9 cellular contexts compared by ENCODE assay signal in the genomic region with DNA sequence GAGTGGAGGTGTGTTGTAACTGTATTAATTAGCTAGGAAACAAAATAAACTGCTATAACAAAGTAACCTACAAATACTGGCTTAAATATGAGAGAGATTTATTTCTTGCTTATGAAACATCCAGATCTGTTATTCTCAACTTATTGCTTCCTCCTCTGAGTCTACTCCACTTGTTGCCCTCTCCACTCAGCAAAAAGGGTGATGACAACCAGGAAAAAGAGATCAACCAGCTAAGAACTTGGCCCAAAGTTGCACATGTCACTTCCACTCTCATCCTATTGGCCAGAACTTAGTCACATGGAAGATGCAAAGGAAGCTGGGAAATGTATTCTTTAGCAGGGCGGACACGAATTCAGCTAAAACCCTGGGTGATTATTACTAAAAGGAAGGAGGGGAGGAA. TPM values are rescaled to one million over a fixed set of nuclear protein-coding genes. Genes with fewer than 3 reads are reported as not detected.
A peak's percentile ranks its signal among the peaks of the same experiment; 100 is the strongest.
DNase-seq lines count a peak whose midpoint lies in the region; ATAC-seq and TF ChIP-seq lines count a peak whose summit lies in the region.
"Had no signal": no experiment of that assay in that cellular context is flagged by ENCODE, and none has a peak within 500 bp of the region (broad histone marks: within the 10 kb centered on the region; RNA-seq: fewer than 3 reads in every experiment).

No MANE protein-coding gene starts in this region.

- no peaks in the 10 kb centered on the region for H4K20me1 ChIP-seq in SK-N-SH (ENCODE audit: insufficient read depth)

- H3K27ac ChIP-seq in SK-N-SH (ENCODE audit: low read depth in 2 of 2, low read length in 1 of 2) (no peak overlapping the region), heart left ventricle (peak overlapping the region in 1 of 12 donors; percentile 68), upper lobe of right lung (no peak overlapping the region), esophagus squamous epithelium (peak overlapping the region in 1 of 4 donors; percentile 18)

- no peak for TF ChIP-seq EP300 in SK-N-SH (IDR thresholded peaks at IDR 0.05; ENCODE audit: borderline replicate concordance in 1 of 2, low read depth in 1 of 2, low read length in 1 of 2)

- H3K4me2 ChIP-seq in SK-N-SH = no peak overlapping the region

- H3K4me1 ChIP-seq in SK-N-SH (ENCODE audit: control insufficient read depth in 1 of 2, insufficient read depth in 2 of 2, low read depth in 1 of 2, low read length in 1 of 2) (peaks cover 0 to 2% of the 10 kb centered on the region in 2 experiments; a peak in 1 of 4 replicates), heart left ventricle (peaks cover 0 to 15% (median 0%) of the 10 kb centered on the region in 12 donors), upper lobe of right lung (peaks cover 5% of the 10 kb centered on the region), esophagus squamous epithelium (peaks cover 0 to 13% (median 6%) of the 10 kb centered on the region in 3 donors)

- no peak for TF ChIP-seq RAD21 in SK-N-SH (IDR thresholded peaks at IDR 0.05; ENCODE audit: low read length)

- 36% methylated on average over 2 of the region's 2 CpGs for WGBS in SK-N-SH (ENCODE audit: low lambda C conversion rate)
- 32 to 50% (median 48%) methylated on average over 2 of the region's 2 CpGs for WGBS in heart left ventricle, 4 donors
- WGBS in esophagus squamous epithelium, 2 donors = 49% methylated on average over 2 of the region's 2 CpGs

- TF ChIP-seq POLR2A in heart left ventricle (IDR thresholded peaks at IDR 0.05) (no peak), esophagus squamous epithelium (IDR thresholded peaks at IDR 0.05) (no peak)

- no peaks in the 10 kb centered on the region for H3K9me2 ChIP-seq in SK-N-SH

- H3K9me3 ChIP-seq in SK-N-SH = no peaks in the 10 kb centered on the region
- peaks cover 0 to 3% (median 0%) of the 10 kb centered on the region in 12 donors for H3K9me3 ChIP-seq in heart left ventricle
- H3K9me3 ChIP-seq in upper lobe of right lung = no peaks in the 10 kb centered on the region
- H3K9me3 ChIP-seq in esophagus squamous epithelium = no peaks in the 10 kb centered on the region

- peaks cover 4% of the 10 kb centered on the region for H3F3A ChIP-seq in SK-N-SH (replicated peaks; ENCODE audit: insufficient read depth)

- no peaks in the 10 kb centered on the region for H3K36me3 ChIP-seq in SK-N-SH (replicated peaks in 1 of 2; ENCODE audit: control insufficient read depth in 1 of 2, insufficient read depth in 2 of 2, low read length in 1 of 2)
- H3K36me3 ChIP-seq in heart left ventricle = no peaks in the 10 kb centered on the region
- no peaks in the 10 kb centered on the region for H3K36me3 ChIP-seq in upper lobe of right lung
- H3K36me3 ChIP-seq in esophagus squamous epithelium = no peaks in the 10 kb centered on the region

- ATAC-seq in Right ventricle myocardium superior (ENCODE audit: poor library complexity) (peak; percentile 64), heart left ventricle (peak in 3 of 4 donors; percentile 52 to 67 (median 56)), upper lobe of right lung (peak; percentile 50), GM18867 (IDR thresholded peaks at IDR 0.05; ENCODE audit: unreplicated experiment) (no peak)

- H2AFZ ChIP-seq in SK-N-SH (ENCODE audit: low read depth) = peak overlapping the region; percentile 54

- TF ChIP-seq CTCF in SK-N-SH (IDR thresholded peaks at IDR 0.05) = no peak
- no peak for TF ChIP-seq CTCF in heart left ventricle (IDR thresholded peaks at IDR 0.05)
- no peak for TF ChIP-seq CTCF in upper lobe of right lung (IDR thresholded peaks at IDR 0.05)
- TF ChIP-seq CTCF in esophagus squamous epithelium (IDR thresholded peaks at IDR 0.05) = no peak

- no peak for DNase-seq in Right ventricle myocardium superior
- DNase-seq in cardiac septum (ENCODE audit: low spot score) = no peak
- no peak for DNase-seq in SK-N-SH
- DNase-seq in heart left ventricle = no peak
- no peak for DNase-seq in upper lobe of right lung
- no peak for DNase-seq in kidney glomerular epithelial cell (lab: John Stamatoyannopoulos, UW)
- DNase-seq in esophagus squamous epithelium (lab: John Stamatoyannopoulos, UW) = no peak
- DNase-seq: activated gamma-delta T cell treated with Interleukin-2 at 50 U/mL for 16 hours had no signal

- CTCF ChIA-PET in SK-N-SH (lab: Yijun Ruan, JAX) = interaction anchor here (0.8 to 2.6 kb wide), 4 partner anchors 9 to 16 kb away, joined by 3 to 6 read pairs (median 4); no protein-coding TSS in a partner anchor

- POLR2A ChIA-PET in SK-N-SH (lab: Yijun Ruan, JAX) = no interaction called here

- no peak overlapping the region for H3K9ac ChIP-seq in SK-N-SH

- H3K27me3 ChIP-seq in SK-N-SH (ENCODE audit: insufficient read depth) (no peaks in the 10 kb centered on the region), heart left ventricle (peaks cover 0 to 2% (median 0%) of the 10 kb centered on the region in 9 donors), upper lobe of right lung (no peaks in the 10 kb centered on the region), esophagus squamous epithelium (peaks cover 0 to under 1% (median 0%) of the 10 kb centered on the region in 4 donors)

- no peak overlapping the region for H3K4me3 ChIP-seq in SK-N-SH (ENCODE audit: low read depth in 2 of 2, low read length in 1 of 2)
- no peak overlapping the region for H3K4me3 ChIP-seq in heart left ventricle
- H3K4me3 ChIP-seq in upper lobe of right lung = no peak overlapping the region
- no peak overlapping the region for H3K4me3 ChIP-seq in esophagus squamous epithelium

- no peaks in the 10 kb centered on the region for H3K79me2 ChIP-seq in SK-N-SH (ENCODE audit: insufficient read depth)

- intact Hi-C loops in Right ventricle myocardium superior (cut with DNase I) = no loop called here
- intact Hi-C loops in cardiac septum (cut with DNase I) = no loop called here
- intact Hi-C loops in heart left ventricle (cut with DNase I) = no loop called here
- intact Hi-C loops in upper lobe of right lung (cut with DNase I) = no loop called here
- intact Hi-C loops in esophagus squamous epithelium (cut with DNase I) = no loop called here

TF ChIP-seq in SK-N-SH, 30 proteins besides CTCF, POLR2A, EP300 and RAD21 (continues in another document):
- 0 out of 2 replicates have a peak, but pooled peaks have one; percentile 31 for TF ChIP-seq ELF1 (IDR thresholded peaks at IDR 0.05)
- TF ChIP-seq, protein P1, sequence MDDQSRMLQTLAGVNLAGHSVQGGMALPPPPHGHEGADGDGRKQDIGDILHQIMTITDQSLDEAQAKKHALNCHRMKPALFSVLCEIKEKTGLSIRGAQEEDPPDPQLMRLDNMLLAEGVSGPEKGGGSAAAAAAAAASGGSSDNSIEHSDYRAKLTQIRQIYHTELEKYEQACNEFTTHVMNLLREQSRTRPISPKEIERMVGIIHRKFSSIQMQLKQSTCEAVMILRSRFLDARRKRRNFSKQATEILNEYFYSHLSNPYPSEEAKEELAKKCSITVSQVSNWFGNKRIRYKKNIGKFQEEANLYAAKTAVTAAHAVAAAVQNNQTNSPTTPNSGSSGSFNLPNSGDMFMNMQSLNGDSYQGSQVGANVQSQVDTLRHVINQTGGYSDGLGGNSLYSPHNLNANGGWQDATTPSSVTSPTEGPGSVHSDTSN (IDR thresholded peaks at IDR 0.05) = no peak
- TF ChIP-seq, protein P2, sequence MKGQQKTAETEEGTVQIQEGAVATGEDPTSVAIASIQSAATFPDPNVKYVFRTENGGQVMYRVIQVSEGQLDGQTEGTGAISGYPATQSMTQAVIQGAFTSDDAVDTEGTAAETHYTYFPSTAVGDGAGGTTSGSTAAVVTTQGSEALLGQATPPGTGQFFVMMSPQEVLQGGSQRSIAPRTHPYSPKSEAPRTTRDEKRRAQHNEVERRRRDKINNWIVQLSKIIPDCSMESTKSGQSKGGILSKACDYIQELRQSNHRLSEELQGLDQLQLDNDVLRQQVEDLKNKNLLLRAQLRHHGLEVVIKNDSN (IDR thresholded peaks at IDR 0.05; ENCODE audit: borderline replicate concordance, low read depth) = peak; percentile 90

RNA-seq across cellular contexts. Expression of gene TP53RK, which starts 5.2 kb away (rescaled TPM):
- total RNA-seq in Right ventricle myocardium superior (5.0 TPM), cardiac septum (6.4 TPM), heart left ventricle (10 to 100 TPM in 1 of 9 donors, 1 to 10 TPM in 8; 5.1 to 10.8 (median 7.9) TPM), upper lobe of right lung (13.3 TPM), esophagus squamous epithelium (10 to 100 TPM; 14.3 to 20.2 (median 17.1) TPM)
- polyA plus RNA-seq in SK-N-SH (2012; rRNA removed) (5.4 and 5.5 TPM in 2 replicates), heart left ventricle (1 to 10 TPM; 5.0 to 9.9 TPM)
- polyA plus RNA-seq in SK-N-SH (2012; cell fraction: cytosol; rRNA removed) = 5.6 and 6.5 TPM in 2 replicates
- 3.5 TPM in 2 replicates for polyA plus RNA-seq in SK-N-SH (2012; cell fraction: nucleus; rRNA removed)

RNA-seq across cellular contexts. Expression of gene SLC2A10, which starts 15.0 kb away (rescaled TPM):
- total RNA-seq in Right ventricle myocardium superior (2.6 TPM), cardiac septum (2.7 TPM), heart left ventricle (1 to 10 TPM; 2.1 to 6.3 (median 3.1) TPM), upper lobe of right lung (17.7 TPM), esophagus squamous epithelium (1 to 10 TPM; 3.1 to 6.7 (median 5.4) TPM)
- polyA plus RNA-seq in SK-N-SH (2012; rRNA removed) (12.6 and 14.1 TPM in 2 replicates), heart left ventricle (1 to 10 TPM; 1.4 to 2.4 TPM)
- polyA plus RNA-seq in SK-N-SH (2012; cell fraction: cytosol; rRNA removed) = 8.9 and 10.7 TPM in 2 replicates
- 13.8 and 17.0 TPM in 2 replicates for polyA plus RNA-seq in SK-N-SH (2012; cell fraction: nucleus; rRNA removed)

RNA-seq across cellular contexts. Expression of gene SLC13A3, which starts 43.2 kb away (rescaled TPM):
- total RNA-seq in Right ventricle myocardium superior (0.30 TPM), cardiac septum (0.57 TPM), heart left ventricle (1 to 10 TPM in 2 of 9 donors, under 1 TPM in 7; 0.13 to 2.6 (median 0.60) TPM), upper lobe of right lung (1.6 TPM), esophagus squamous epithelium (1 to 10 TPM in 2 of 4 donors, under 1 TPM in 2; 0.34 to 1.5 (median 1.0) TPM)
- polyA plus RNA-seq in SK-N-SH (2012; rRNA removed) (0.10 and 0.21 TPM in 2 replicates), heart left ventricle (under 1 TPM; 0.38 to 0.54 TPM)
- polyA plus RNA-seq in SK-N-SH (2012; cell fraction: cytosol; rRNA removed) = 0.04 and 0.18 TPM in 2 replicates
- polyA plus RNA-seq in SK-N-SH (2012; cell fraction: nucleus; rRNA removed) = 0.80 and 0.86 TPM in 2 replicates
